ENCODE assay signal across 14 cellular contexts in genomic region chr7:29284586-29285450, GRCh38.
DNase-seq lines count a peak whose midpoint lies in the region; ATAC-seq, FAIRE-seq and TF ChIP-seq lines count a peak whose summit lies in the region.
"Had no signal": no experiment of that assay in that cellular context is flagged by ENCODE, and none has a peak within 500 bp of the region (broad histone marks: within the 10 kb centered on the region; RNA-seq: fewer than 3 reads in every experiment).

No MANE protein-coding gene starts in this region.

- TF ChIP-seq RAD21 in HepG2 (CRISPR knock-in tag; IDR thresholded peaks at IDR 0.05) = no peak

- intact Hi-C loops in MCF 10A (cut with micrococcal nuclease) (loop anchor here (1.0 kb wide), 1 partner anchor 43 kb away; no protein-coding TSS in a partner anchor), breast epithelium (cut with DNase I; ENCODE audit: low total_unique reads) (no loop called here), HepG2 (cut with micrococcal nuclease; ENCODE audit: unreplicated experiment) (no loop called here)

- H3K9ac ChIP-seq in HepG2 (ENCODE audit: insufficient read depth, low read depth, low read length) = no peak overlapping the region

- no peak for DNase-seq in MCF 10A (ENCODE audit: unreplicated experiment)
- no peak for DNase-seq in breast epithelium (ENCODE audit: low spot score in 2 of 2)
- DNase-seq in activated CD8-positive, alpha-beta T cell treated with anti-CD3 and anti-CD28 coated beads, Interleukin-2, amount 10 ng/mL, durations not matched to agents 7 days and 5 days = no peak
- DNase-seq in HepG2 (ENCODE audit: low spot score) = no peak
- DNase-seq in AG08396 (ENCODE audit: low spot score) = no peak
- DNase-seq in glomerular visceral epithelial cell (ENCODE audit: extremely low spot score) = no peak
- no peak for DNase-seq in Kasumi-1 (lab: John Stamatoyannopoulos, UW)
- no peak for DNase-seq in stimulated activated naive CD4-positive, alpha-beta T cell treated with Interleukin-2 at 50 U/mL for 16 hours (lab: John Stamatoyannopoulos, UW)
- DNase-seq: NCI-H1436, NCI-H446, transverse colon had no signal

- H3K27me3 Mint-ChIP-seq in MCF 10A (ENCODE audit: insufficient read depth, unreplicated experiment) = no peaks in the 10 kb centered on the region
- peaks cover 38% of the 10 kb centered on the region for H3K27me3 Mint-ChIP-seq in activated CD8-positive, alpha-beta T cell treated with anti-CD3 and anti-CD28 coated beads, Interleukin-2, amount 10 ng/mL, durations not matched to agents 7 days and 5 days (ENCODE audit: low read depth)

- POLR2A ChIA-PET in MCF 10A (lab: Yijun Ruan, JAX) = interaction anchor here (0.6 to 1.0 kb wide), 5 partner anchors 16 to 99 kb away, joined by 3 to 5 read pairs (median 3); no protein-coding TSS in a partner anchor
- POLR2A ChIA-PET in activated CD8-positive, alpha-beta T cell treated with anti-CD3 and anti-CD28 coated beads, Interleukin-2, amount 10 ng/mL, durations not matched to agents 7 days and 5 days (lab: Charles Lee) = no interaction called here
- POLR2A ChIA-PET in HepG2 (lab: Yijun Ruan, JAX) = no interaction called here

- no peak for TF ChIP-seq POLR2A in breast epithelium (IDR thresholded peaks at IDR 0.05)
- no peak for TF ChIP-seq POLR2A in HepG2 (IDR thresholded peaks at IDR 0.05; ENCODE audit: insufficient read depth in 1 of 2, low read depth in 2 of 2, low read length in 2 of 2)

- H3K9me3 ChIP-seq in breast epithelium (no peaks in the 10 kb centered on the region), HepG2 (ENCODE audit: low read length) (no peaks in the 10 kb centered on the region)
- H3K9me3 ChIP-seq: transverse colon had no signal

- in situ Hi-C loops in HepG2 (cut with HindIII; ENCODE audit: extremely low pct_ligation_motif_present, low pct_unique_long_range_greater_than_20kb) = no loop called here

- H4K20me1 ChIP-seq in HepG2 (ENCODE audit: insufficient read depth, low read length) = no peaks in the 10 kb centered on the region

- no peaks in the 10 kb centered on the region for H3K9me3 Mint-ChIP-seq in MCF 10A (ENCODE audit: unreplicated experiment)
- no peaks in the 10 kb centered on the region for H3K9me3 Mint-ChIP-seq in activated CD8-positive, alpha-beta T cell treated with anti-CD3 and anti-CD28 coated beads, Interleukin-2, amount 10 ng/mL, durations not matched to agents 7 days and 5 days (ENCODE audit: insufficient read depth)
- H3K9me3 Mint-ChIP-seq: activated naive CD4-positive, alpha-beta T cell treated with anti-CD3 and anti-CD28 coated beads, Interleukin-2, amount 10 ng/mL, durations not matched to agents 7 days and 5 days; nephron had no signal

- no peaks in the 10 kb centered on the region for H3K27me3 ChIP-seq in breast epithelium
- no peaks in the 10 kb centered on the region for H3K27me3 ChIP-seq in HepG2 (ENCODE audit: control insufficient read depth in 1 of 2, insufficient read depth in 2 of 2, low read length in 2 of 2)
- H3K27me3 ChIP-seq: transverse colon had no signal

- TF ChIP-seq EP300 in HepG2 (IDR thresholded peaks at IDR 0.05; ENCODE audit: low read depth in 2 of 2, low read length in 2 of 2) (no peak), HepG2 (CRISPR knock-in tag; IDR thresholded peaks at IDR 0.05; ENCODE audit: borderline replicate concordance) (no peak)

- no peak for FAIRE-seq in HepG2 (lab: Jason Lieb, UNC)

- peak overlapping the region; percentile 51 for H3K4me3 Mint-ChIP-seq in MCF 10A (ENCODE audit: unreplicated experiment)
- no peak overlapping the region for H3K4me3 Mint-ChIP-seq in activated CD8-positive, alpha-beta T cell treated with anti-CD3 and anti-CD28 coated beads, Interleukin-2, amount 10 ng/mL, durations not matched to agents 7 days and 5 days
- H3K4me3 Mint-ChIP-seq: activated naive CD4-positive, alpha-beta T cell treated with anti-CD3 and anti-CD28 coated beads, Interleukin-2, amount 10 ng/mL, durations not matched to agents 7 days and 5 days; nephron had no signal

- peak overlapping the region; percentile 91 for H3K27ac Mint-ChIP-seq in MCF 10A (ENCODE audit: low read depth, unreplicated experiment)
- no peak overlapping the region for H3K27ac Mint-ChIP-seq in activated CD8-positive, alpha-beta T cell treated with anti-CD3 and anti-CD28 coated beads, Interleukin-2, amount 10 ng/mL, durations not matched to agents 7 days and 5 days
- H3K27ac Mint-ChIP-seq: activated naive CD4-positive, alpha-beta T cell treated with anti-CD3 and anti-CD28 coated beads, Interleukin-2, amount 10 ng/mL, durations not matched to agents 7 days and 5 days; nephron had no signal

- peaks cover 58% of the 10 kb centered on the region for H3K4me1 Mint-ChIP-seq in MCF 10A (ENCODE audit: insufficient read depth, unreplicated experiment)
- H3K4me1 Mint-ChIP-seq in activated CD8-positive, alpha-beta T cell treated with anti-CD3 and anti-CD28 coated beads, Interleukin-2, amount 10 ng/mL, durations not matched to agents 7 days and 5 days (ENCODE audit: low read depth) = peaks cover 41% of the 10 kb centered on the region

- CTCF ChIA-PET in MCF 10A (lab: Yijun Ruan, JAX) = interaction anchor here (0.6 to 1.4 kb wide), 6 partner anchors 25 to 604 kb away, joined by 3 to 4 read pairs (median 3); no protein-coding TSS in a partner anchor
- CTCF ChIA-PET in activated CD8-positive, alpha-beta T cell treated with anti-CD3 and anti-CD28 coated beads, Interleukin-2, amount 10 ng/mL, durations not matched to agents 7 days and 5 days (lab: Charles Lee) = interaction anchor here (1.3 kb wide), 2 partner anchors 50 to 358 kb away, joined by 3 to 5 read pairs; no protein-coding TSS in a partner anchor
- CTCF ChIA-PET in HepG2 (lab: Yijun Ruan, JAX; ENCODE audit: low intra/inter-chr PET ratio, low total read pairs) = no interaction called here

- 74% methylated on average over 8 of the region's 8 CpGs for WGBS in HepG2 (ENCODE audit: low lambda C conversion rate)

- H3K4me3 ChIP-seq in breast epithelium = no peak overlapping the region
- H3K4me3 ChIP-seq in HepG2 (replicated peaks in 1 of 3; ENCODE audit: insufficient read depth in 1 of 3, low read depth in 2 of 3, low read length in 3 of 3) = no peak overlapping the region
- H3K4me3 ChIP-seq: transverse colon had no signal

- H3K4me1 ChIP-seq in breast epithelium = no peaks in the 10 kb centered on the region
- peaks cover 57% of the 10 kb centered on the region for H3K4me1 ChIP-seq in HepG2 (ENCODE audit: insufficient read depth, low read length)
- H3K4me1 ChIP-seq: transverse colon had no signal

- TF ChIP-seq CTCF in MCF 10A (IDR thresholded peaks at IDR 0.05; ENCODE audit: unreplicated experiment) (no peak), breast epithelium (IDR thresholded peaks at IDR 0.05) (no peak), HepG2 (CRISPR knock-in tag; IDR thresholded peaks at IDR 0.05) (no peak)

- no peak overlapping the region for H3K4me2 ChIP-seq in HepG2 (ENCODE audit: low read depth, low read length)

- peak; percentile 40 for ATAC-seq in activated CD8-positive, alpha-beta T cell treated with anti-CD3 and anti-CD28 coated beads, Interleukin-2, amount 10 ng/mL, durations not matched to agents 7 days and 5 days
- ATAC-seq in HepG2 = peak; percentile 34; the same call in 2 of the 3 replicates

- no peak overlapping the region for H3K27ac ChIP-seq in breast epithelium
- peak overlapping the region; percentile 39 for H3K27ac ChIP-seq in HepG2 (ENCODE audit: extremely low read length, insufficient read depth, low read length)
- H3K27ac ChIP-seq: transverse colon, VCaP had no signal

- H3K79me2 ChIP-seq in HepG2 (ENCODE audit: insufficient read depth, low read length) = peaks cover 30% of the 10 kb centered on the region

- H3K36me3 ChIP-seq in breast epithelium = no peaks in the 10 kb centered on the region
- peaks cover 4 to 8% of the 10 kb centered on the region in 2 experiments; a peak in 2 of 5 replicates for H3K36me3 ChIP-seq in HepG2 (replicated peaks in 1 of 2; ENCODE audit: control insufficient read depth in 1 of 2, insufficient read depth in 2 of 2, low read length in 2 of 2)
- H3K36me3 ChIP-seq: transverse colon had no signal

- H2AFZ ChIP-seq in HepG2 (ENCODE audit: low read length) = no peak overlapping the region

- peaks cover 10% of the 10 kb centered on the region for H3K36me3 Mint-ChIP-seq in MCF 10A (ENCODE audit: insufficient read depth, unreplicated experiment)
- peaks cover under 1% of the 10 kb centered on the region for H3K36me3 Mint-ChIP-seq in activated CD8-positive, alpha-beta T cell treated with anti-CD3 and anti-CD28 coated beads, Interleukin-2, amount 10 ng/mL, durations not matched to agents 7 days and 5 days (ENCODE audit: low read depth)
- H3K36me3 Mint-ChIP-seq: activated naive CD4-positive, alpha-beta T cell treated with anti-CD3 and anti-CD28 coated beads, Interleukin-2, amount 10 ng/mL, durations not matched to agents 7 days and 5 days had no signal

- no TSS peak for BruUV-seq in MCF 10A (replicated peaks; lab: Mats Ljungman, UMichigan)
- no TSS peak for BruUV-seq in HepG2 (replicated peaks; lab: Mats Ljungman, UMichigan)

TF ChIP-seq in HepG2, 621 proteins besides CTCF, POLR2A, EP300 and RAD21:
- no peak for TF ChIP-seq SP5 (CRISPR knock-in tag; IDR thresholded peaks at IDR 0.05; ENCODE audit: borderline replicate concordance, low read depth)
- peak; percentile 82 for TF ChIP-seq ZNF205 (CRISPR knock-in tag; IDR thresholded peaks at IDR 0.05)
- TF ChIP-seq POLR2G (IDR thresholded peaks at IDR 0.05; ENCODE audit: low read depth, low read length) = no peak
- TF ChIP-seq NFATC3 (CRISPR knock-in tag; IDR thresholded peaks at IDR 0.05) = no peak
TF ChIP-seq in HepG2: peak in this region for 1.
